In the genomic region with DNA sequence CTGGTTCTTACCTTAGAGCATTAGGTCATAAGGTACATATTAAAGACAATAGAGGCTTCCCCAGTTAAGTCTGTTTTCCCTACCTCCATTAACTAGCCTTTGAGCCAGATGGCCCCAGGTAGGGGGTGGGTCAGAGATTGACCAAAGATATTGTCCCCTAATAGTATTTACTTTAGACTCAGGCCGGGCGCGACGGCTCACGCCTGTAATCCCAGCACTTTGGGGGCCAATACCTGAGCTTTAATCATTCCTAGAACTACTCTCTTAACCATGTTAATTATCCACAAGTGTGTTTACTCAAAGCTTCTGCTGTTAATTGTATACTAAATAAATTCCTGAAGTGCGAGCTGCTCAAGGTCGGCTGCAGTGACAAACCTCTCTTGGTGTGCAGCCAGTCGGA, we compare ENCODE assay signal across 26 cellular contexts. TPM values are rescaled to one million over a fixed set of nuclear protein-coding genes. Genes with fewer than 3 reads are reported as not detected.
DNase-seq lines count a peak whose midpoint lies in the region; ATAC-seq lines count a peak whose summit lies in the region.
"Had no signal": no experiment of that assay in that cellular context is flagged by ENCODE, and none has a peak within 500 bp of the region (broad histone marks: within the 10 kb centered on the region; RNA-seq: fewer than 3 reads in every experiment).

No MANE protein-coding gene starts in this region.

- ATAC-seq in GM21619 (IDR thresholded peaks at IDR 0.05; ENCODE audit: unreplicated experiment) (no peak), HG02571 (IDR thresholded peaks at IDR 0.05; ENCODE audit: unreplicated experiment) (no peak)
- ATAC-seq: activated CD4-positive, CD25-positive, alpha-beta regulatory T cell treated with anti-CD3 and anti-CD28 coated beads, Interleukin-2, amount 50 U/mL, for 24 hours; activated CD8-positive, alpha-beta memory T cell treated with anti-CD3 and anti-CD28 coated beads, Interleukin-2, amount 10 ng/mL, durations not matched to agents 7 days and 5 days; left ventricle myocardium superior; Right ventricle myocardium inferior; sciatic nerve had no signal

- DNase-seq in DMS53 (lab: John Stamatoyannopoulos, UW) (peak; percentile 92), NCI-H146 treated with DMSO at 0.1 percent for 48 hours (lab: John Stamatoyannopoulos, UW; ENCODE audit: unreplicated experiment) (peak; percentile 98), SHP77 (lab: John Stamatoyannopoulos, UW) (peak; percentile 54 to 59), mucosa of gallbladder (ENCODE audit: low spot score) (peak; percentile 58), NCI-H526 (lab: John Stamatoyannopoulos, UW) (no peak)
- DNase-seq: activated CD4-positive, alpha-beta T cell treated with anti-CD3 and anti-CD28 coated beads, Interleukin-2, amount 50 U/mL, for 4 hours; activated CD8-positive, alpha-beta memory T cell treated with anti-CD3 and anti-CD28 coated beads, Interleukin-2, amount 10 ng/mL, durations not matched to agents 7 days and 5 days; activated T-cell treated with anti-CD3 and anti-CD28 coated beads, Interleukin-2, amount 50 U/mL, for 48 hours; GOT3; KBM-7; left ventricle myocardium superior; NCI-H1092 treated with DMSO at 0.1 percent for 48 hours; NCI-H2081 treated with DMSO at 0.1 percent for 48 hours; stimulated activated CD4-positive, alpha-beta T cell treated with anti-CD3 and anti-CD28 coated beads, Interleukin-12 subunit alpha, Interleukin-12 subunit beta, amount 100 ng/mL, for 4 hours; stimulated activated CD4-positive, alpha-beta T cell treated with anti-CD3 and anti-CD28 coated beads, Interleukin-2, amount 100 ng/mL, for 48 hours; T-helper 2 cell; thyroid gland; uterus had no signal

RNA-seq across cellular contexts. Expression of gene AMBN, which starts 28.0 kb away (rescaled TPM):
- total RNA-seq in mucosa of gallbladder: not detected
- total RNA-seq: activated CD8-positive, alpha-beta memory T cell treated with anti-CD3 and anti-CD28 coated beads, Interleukin-2, amount 10 ng/mL, durations not matched to agents 7 days and 5 days; ascending aorta; left ventricle myocardium superior; M059J; posterior vena cava; Right ventricle myocardium inferior; sciatic nerve; thyroid gland; uterus had no signal

RNA-seq across cellular contexts. Expression of gene AMTN, which starts 45.7 kb away (rescaled TPM):
- not detected for total RNA-seq in mucosa of gallbladder
- total RNA-seq: activated CD8-positive, alpha-beta memory T cell treated with anti-CD3 and anti-CD28 coated beads, Interleukin-2, amount 10 ng/mL, durations not matched to agents 7 days and 5 days; ascending aorta; left ventricle myocardium superior; posterior vena cava; Right ventricle myocardium inferior; sciatic nerve; thyroid gland; uterus had no signal

Comparison
In these comparisons a context has a peak if more than half of its experiments do, and no peak if none do; other contexts are left out.
1. DNase-seq: peak in DMS53 (single experiment), NCI-H146 treated with DMSO at 0.1 percent for 48 hours (single experiment), SHP77 (2 of 2) and mucosa of gallbladder (single experiment); none in NCI-H526 (0 of 2).